ENCODE assay signal across 8 cellular contexts in genomic region chr4:38856524-38857337, GRCh38. TPM values are rescaled to one million over a fixed set of nuclear protein-coding genes. Genes with fewer than 3 reads are reported as not detected.
DNase-seq lines count a peak whose midpoint lies in the region; ATAC-seq lines count a peak whose summit lies in the region.

Gene TLR6, minus strand, starts transcription at chr4:38856817. Its CDS starts 27,344 bp downstream, at chr4:38829473.

- peak; percentile 42 for ATAC-seq in HG02588 (IDR thresholded peaks at IDR 0.05; ENCODE audit: unreplicated experiment)
- peak; percentile 34 for ATAC-seq in stimulated activated naive CD8-positive, alpha-beta T cell treated with anti-CD3 and anti-CD28 coated beads, Interleukin-15, Interleukin-2, amounts not matched to agents 100 U/mL and 50 U/mL, for 24 hours
- ATAC-seq in HG03139 (IDR thresholded peaks at IDR 0.05; ENCODE audit: unreplicated experiment): no peak

- H3K9me3 ChIP-seq in mesodermal cell (ENCODE audit: control insufficient read depth, low read length): no peaks in the 10 kb centered on the region

- peak within 1 kb of the TSS; percentile 92 for H3K27ac ChIP-seq in mesodermal cell (ENCODE audit: low read depth, low read length, severe bottlenecking)

- H3K4me1 ChIP-seq in mesodermal cell (ENCODE audit: control insufficient read depth, insufficient read depth, low read length, poor library complexity, severe bottlenecking): peaks cover 9% of the 10 kb centered on the region

- H3K36me3 ChIP-seq in mesodermal cell (ENCODE audit: control insufficient read depth, insufficient read depth, low read length): no peaks in the 10 kb centered on the region

- DNase-seq in GM03348 (ENCODE audit: low spot score) (peak; percentile 30), NCI-H2227 (lab: John Stamatoyannopoulos, UW; ENCODE audit: unreplicated experiment) (peak; percentile 55)
- peak; percentile 74 for DNase-seq in activated CD4-positive, alpha-beta T cell treated with anti-CD3 and anti-CD28 coated beads for 48 hours
- peak; percentile 57 for DNase-seq in effector CD4-positive, alpha-beta T cell
- DNase-seq in stimulated activated naive CD8-positive, alpha-beta T cell treated with anti-CD3 and anti-CD28 coated beads, Interleukin-15, Interleukin-2, amounts not matched to agents 100 U/mL and 50 U/mL, for 24 hours: peak; percentile 74

- peak within 1 kb of the TSS; percentile 15 for H3K4me3 ChIP-seq in mesodermal cell (ENCODE audit: extremely low read depth, insufficient read depth, low read length, poor library complexity, severe bottlenecking)

- WGBS in mesodermal cell (ENCODE audit: insufficient coverage in 2 of 2), 2 experiments: 45 to 65% methylated on average over 2 to 4 of the region's 8 CpGs

RNA-seq across cellular contexts. Expression of gene TLR6, which starts in this region (rescaled TPM):
- 2.5 TPM for polyA plus RNA-seq in mesodermal cell (2013, experiment 1 of 2)
- polyA plus RNA-seq in mesodermal cell (2013, experiment 2 of 2): 3.0 TPM
